ENCODE assay signal across 10 cellular contexts in genomic region chr4:3747582-3747906, GRCh38. TPM values are rescaled to one million over a fixed set of nuclear protein-coding genes. Genes with fewer than 3 reads are reported as not detected.
DNase-seq lines count a peak whose midpoint lies in the region; ATAC-seq and TF ChIP-seq lines count a peak whose summit lies in the region.
"Had no signal": no experiment of that assay in that cellular context is flagged by ENCODE, and none has a peak within 500 bp of the region (broad histone marks: within the 10 kb centered on the region; RNA-seq: fewer than 3 reads in every experiment).

No MANE protein-coding gene starts in this region.

- intact Hi-C loops in ascending aorta (cut with DNase I) (loop anchor here (1.0 to 5.0 kb wide), 2 partner anchors 20 to 90 kb away; no protein-coding TSS in a partner anchor), colonic mucosa (cut with DNase I) (no loop called here)

- no peaks in the 10 kb centered on the region for H3K36me3 ChIP-seq in ascending aorta
- H3K36me3 ChIP-seq in liver (ENCODE audit: control insufficient read depth in 4 of 4, insufficient read depth in 3 of 4, low read depth in 1 of 4, low read length in 3 of 4) = no peaks in the 10 kb centered on the region
- no peaks in the 10 kb centered on the region for H3K36me3 ChIP-seq in colonic mucosa
- H3K36me3 ChIP-seq: vagina had no signal

- no peaks in the 10 kb centered on the region for H3K27me3 ChIP-seq in ascending aorta
- H3K27me3 ChIP-seq in liver (ENCODE audit: control insufficient read depth in 4 of 4, insufficient read depth in 4 of 4, low read length in 3 of 4) = peaks cover 0 to 23% (median 5%) of the 10 kb centered on the region in 4 donors
- H3K27me3 ChIP-seq in colonic mucosa = peaks cover 14% of the 10 kb centered on the region

- H3K4me3 ChIP-seq in GM12865 (ENCODE audit: low read depth, low read length) (no peak overlapping the region), ascending aorta (no peak overlapping the region), liver (ENCODE audit: low read depth in 1 of 3, low read length in 3 of 3) (no peak overlapping the region), colonic mucosa (no peak overlapping the region)
- H3K4me3 ChIP-seq: vagina had no signal

- ATAC-seq in activated T-helper 17 cell treated with anti-CD3 and anti-CD28 coated beads, Interleukin-2, amount 50 U/mL, for 72 hours (replicated peaks) = no peak
- no peak for ATAC-seq in GM21576 (IDR thresholded peaks at IDR 0.05; ENCODE audit: unreplicated experiment)

- peak in 1 of 2 donors; percentile 33 for TF ChIP-seq RAD21 in liver (IDR thresholded peaks at IDR 0.05)

- H3K36me3 Mint-ChIP-seq in activated T-helper 17 cell treated with anti-CD3 and anti-CD28 coated beads, Interleukin-2, amount 50 U/mL, for 72 hours (ENCODE audit: low read depth) = no peaks in the 10 kb centered on the region

- H3K9ac ChIP-seq in liver (ENCODE audit: low read depth in 1 of 2, low read length in 2 of 2) = no peak overlapping the region
- no peak overlapping the region for H3K9ac ChIP-seq in colonic mucosa (ENCODE audit: low read depth in 2 of 2, low read length in 2 of 2)

- TF ChIP-seq CTCF in GM12865 (IDR thresholded peaks at IDR 0.05; ENCODE audit: insufficient read depth, low read depth, low read length, missing control alignments) = peak; percentile 33
- peak in 2 of 3 experiments; percentile 37 to 50 for TF ChIP-seq CTCF in ascending aorta (IDR thresholded peaks at IDR 0.05)
- peak; percentile 32 for TF ChIP-seq CTCF in liver (IDR thresholded peaks at IDR 0.05; ENCODE audit: low read depth, low read length, missing input control)
- no peak for TF ChIP-seq CTCF in colonic mucosa (IDR thresholded peaks at IDR 0.05)

- peak; percentile 48 for DNase-seq in AG20443 (ENCODE audit: low spot score)
- DNase-seq in GM12865 (ENCODE audit: low read depth) = no peak
- DNase-seq in ascending aorta (ENCODE audit: low spot score in 2 of 2) = no peak
- DNase-seq in nucleus accumbens (lab: John Stamatoyannopoulos, UW) = no peak
- DNase-seq in colonic mucosa = no peak
- DNase-seq: activated naive CD4-positive, alpha-beta T cell treated with Interleukin-2 at 50 U/mL for 16 hours had no signal

- peaks cover 36% of the 10 kb centered on the region for H3K27me3 Mint-ChIP-seq in activated T-helper 17 cell treated with anti-CD3 and anti-CD28 coated beads, Interleukin-2, amount 50 U/mL, for 72 hours

- H3K4me1 Mint-ChIP-seq in activated T-helper 17 cell treated with anti-CD3 and anti-CD28 coated beads, Interleukin-2, amount 50 U/mL, for 72 hours = peaks cover 5% of the 10 kb centered on the region

- peaks cover 7 to 31% of the 10 kb centered on the region in 2 donors for H3K4me1 ChIP-seq in ascending aorta
- H3K4me1 ChIP-seq in liver (ENCODE audit: control insufficient read depth in 4 of 4, insufficient read depth in 4 of 4, low read length in 3 of 4) = no peaks in the 10 kb centered on the region
- no peaks in the 10 kb centered on the region for H3K4me1 ChIP-seq in colonic mucosa

- H3K27ac Mint-ChIP-seq in activated T-helper 17 cell treated with anti-CD3 and anti-CD28 coated beads, Interleukin-2, amount 50 U/mL, for 72 hours = no peak overlapping the region

- H3K9me3 Mint-ChIP-seq in activated T-helper 17 cell treated with anti-CD3 and anti-CD28 coated beads, Interleukin-2, amount 50 U/mL, for 72 hours = no peaks in the 10 kb centered on the region

- no peak overlapping the region for H3K4me3 Mint-ChIP-seq in activated T-helper 17 cell treated with anti-CD3 and anti-CD28 coated beads, Interleukin-2, amount 50 U/mL, for 72 hours

- WGBS in liver = 16% methylated on average over 16 of the region's 16 CpGs

- H3K9me3 ChIP-seq in ascending aorta (no peaks in the 10 kb centered on the region), liver (ENCODE audit: control insufficient read depth in 4 of 4, low read length in 3 of 4) (peaks cover 2 to 7% (median 3%) of the 10 kb centered on the region in 4 donors), colonic mucosa (no peaks in the 10 kb centered on the region)
- H3K9me3 ChIP-seq: vagina had no signal

- H3K27ac ChIP-seq in ascending aorta (peak overlapping the region; percentile 36 to 51), liver (ENCODE audit: low read depth in 1 of 2, low read length in 2 of 2) (no peak overlapping the region), colonic mucosa (no peak overlapping the region)
- H3K27ac ChIP-seq: vagina had no signal

TF ChIP-seq in liver, 16 proteins besides CTCF, POLR2A, EP300 and RAD21:
- TF ChIP-seq FOXA1 (IDR thresholded peaks at IDR 0.05) (no peak), YY1 (IDR thresholded peaks at IDR 0.05) (no peak), RXRA (IDR thresholded peaks at IDR 0.05) (no peak), ZBTB33 (IDR thresholded peaks at IDR 0.05) (no peak), EGR1 (IDR thresholded peaks at IDR 0.05; ENCODE audit: low read depth in 2 of 2) (no peak), TAF1 (conservative IDR thresholded peaks at IDR 0.05) (no peak), NR2F2 (IDR thresholded peaks at IDR 0.05) (no peak), ATF3 (IDR thresholded peaks at IDR 0.05) (no peak)

RNA-seq across cellular contexts. Expression of gene ADRA2C, which starts 18.6 kb away (rescaled TPM):
- 46.1 TPM for total RNA-seq in ascending aorta
- total RNA-seq in liver = 1 to 10 TPM in 1 of 2 donors, under 1 TPM in 1; 0.19 to 1.1 TPM
- polyA plus RNA-seq in liver = under 1 TPM in 1 of 2 donors, not detected in 1; 0.28 TPM
- total RNA-seq in activated T-helper 17 cell treated with anti-CD3 and anti-CD28 coated beads, Interleukin-2, amount 50 U/mL, for 72 hours = not detected
- under 1 TPM; 0.61 to 0.69 TPM for total RNA-seq in colonic mucosa

Comparison
In these comparisons a context has a peak if more than half of its experiments do, and no peak if none do; other contexts are left out.
1. H3K27ac ChIP-seq: peak in ascending aorta (2 of 2); none in liver (0 of 2) and colonic mucosa (single experiment).
2. RNA of gene ADRA2C, which starts 18.6 kb away (total RNA-seq): 46.1 TPM in ascending aorta (single experiment); 0.19 to 1.1 TPM in liver, 0.61 to 0.69 TPM in colonic mucosa and not detected in activated T-helper 17 cell treated with anti-CD3 and anti-CD28 coated beads, Interleukin-2, amount 50 U/mL, for 72 hours; every median in the first group is over 10 times any median in the second.